ENCODE assay signal across 1 cellular context in the genomic region with DNA sequence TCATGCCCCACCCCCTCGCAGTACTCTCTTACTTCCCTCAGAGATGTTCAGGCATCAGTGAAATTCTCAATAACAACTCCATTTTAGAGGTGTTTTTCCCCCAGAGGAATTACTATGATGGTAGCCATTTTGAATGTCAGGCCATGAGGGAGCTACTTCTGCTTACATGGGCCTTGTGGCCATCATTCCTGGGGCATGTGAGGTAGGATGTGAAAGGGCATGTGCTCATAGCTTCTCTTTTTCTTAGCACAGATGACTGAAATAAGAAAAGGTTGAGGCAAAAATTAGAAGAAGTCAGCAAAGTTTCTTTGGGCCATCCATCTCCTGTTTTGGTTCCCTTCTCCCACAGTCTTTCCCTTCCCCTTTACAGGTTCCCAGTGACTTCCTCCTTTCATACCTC.
TF ChIP-seq lines count a peak whose summit lies in the region.

No MANE protein-coding gene starts in this region.

TF ChIP-seq in IMR-90, 13 proteins besides CTCF, POLR2A, EP300 and RAD21:
- TF ChIP-seq BHLHE40 (IDR thresholded peaks at IDR 0.05; ENCODE audit: low read depth, low read length) (no peak), MAZ (IDR thresholded peaks at IDR 0.05; ENCODE audit: borderline replicate concordance, low read depth, low read length) (no peak), CEBPB (IDR thresholded peaks at IDR 0.05; ENCODE audit: low read depth, low read length) (no peak), RFX5 (IDR thresholded peaks at IDR 0.05; ENCODE audit: low read depth, low read length) (no peak), FOS (IDR thresholded peaks at IDR 0.05; ENCODE audit: low read depth, low read length) (no peak), MAFK (IDR thresholded peaks at IDR 0.05; ENCODE audit: low read depth, low read length) (no peak), SMC3 (IDR thresholded peaks at IDR 0.05; ENCODE audit: low read depth, low read length) (no peak), MXI1 (IDR thresholded peaks at IDR 0.05; ENCODE audit: borderline replicate concordance, low read depth, low read length) (no peak), CHD1 (IDR thresholded peaks at IDR 0.05; ENCODE audit: low read depth, low read length) (no peak), NFE2L2 (IDR thresholded peaks at IDR 0.05; ENCODE audit: low read depth, low read length) (no peak), RCOR1 (IDR thresholded peaks at IDR 0.05; ENCODE audit: insufficient replicate concordance, low read length) (no peak)
- TF ChIP-seq, protein P1, sequence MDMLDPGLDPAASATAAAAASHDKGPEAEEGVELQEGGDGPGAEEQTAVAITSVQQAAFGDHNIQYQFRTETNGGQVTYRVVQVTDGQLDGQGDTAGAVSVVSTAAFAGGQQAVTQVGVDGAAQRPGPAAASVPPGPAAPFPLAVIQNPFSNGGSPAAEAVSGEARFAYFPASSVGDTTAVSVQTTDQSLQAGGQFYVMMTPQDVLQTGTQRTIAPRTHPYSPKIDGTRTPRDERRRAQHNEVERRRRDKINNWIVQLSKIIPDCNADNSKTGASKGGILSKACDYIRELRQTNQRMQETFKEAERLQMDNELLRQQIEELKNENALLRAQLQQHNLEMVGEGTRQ (IDR thresholded peaks at IDR 0.05; ENCODE audit: low read depth, low read length) = no peak
- TF ChIP-seq, protein P2, sequence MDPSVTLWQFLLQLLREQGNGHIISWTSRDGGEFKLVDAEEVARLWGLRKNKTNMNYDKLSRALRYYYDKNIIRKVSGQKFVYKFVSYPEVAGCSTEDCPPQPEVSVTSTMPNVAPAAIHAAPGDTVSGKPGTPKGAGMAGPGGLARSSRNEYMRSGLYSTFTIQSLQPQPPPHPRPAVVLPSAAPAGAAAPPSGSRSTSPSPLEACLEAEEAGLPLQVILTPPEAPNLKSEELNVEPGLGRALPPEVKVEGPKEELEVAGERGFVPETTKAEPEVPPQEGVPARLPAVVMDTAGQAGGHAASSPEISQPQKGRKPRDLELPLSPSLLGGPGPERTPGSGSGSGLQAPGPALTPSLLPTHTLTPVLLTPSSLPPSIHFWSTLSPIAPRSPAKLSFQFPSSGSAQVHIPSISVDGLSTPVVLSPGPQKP (IDR thresholded peaks at IDR 0.05; ENCODE audit: borderline replicate concordance, low read depth, low read length) = no peak
TF ChIP-seq in IMR-90: peak in this region for 0.
